23 cellular contexts compared by ENCODE assay signal in genomic region chr3:16663852-16664712, GRCh38. TPM values are rescaled to one million over a fixed set of nuclear protein-coding genes. Genes with fewer than 3 reads are reported as not detected.
DNase-seq lines count a peak whose midpoint lies in the region; ATAC-seq, FAIRE-seq and TF ChIP-seq lines count a peak whose summit lies in the region.
"Had no signal": no experiment of that assay in that cellular context is flagged by ENCODE, and none has a peak within 500 bp of the region (broad histone marks: within the 10 kb centered on the region; RNA-seq: fewer than 3 reads in every experiment).

No MANE protein-coding gene starts in this region.

- H3K9ac ChIP-seq in iPS-20b (ENCODE audit: low read depth, low read length) (peak overlapping the region; percentile 59; the same call in 1 of the 2 replicates), mammary epithelial cell (ENCODE audit: insufficient read depth, low read length) (no peak overlapping the region)

- FAIRE-seq in RCC 7860 (lab: Jason Lieb, UNC) = no peak
- FAIRE-seq: endothelial cell of umbilical vein, GM18507 had no signal

- CTCF ChIA-PET in mammary epithelial cell (lab: Charles Lee; ENCODE audit: low non-redundant PET) = no interaction called here

- H2AFZ ChIP-seq in mammary epithelial cell (ENCODE audit: low read depth, low read length) = no peak overlapping the region

- no peaks in the 10 kb centered on the region for H3K79me2 ChIP-seq in mammary epithelial cell (ENCODE audit: insufficient read depth, low read length)

- dilution Hi-C loops in mammary epithelial cell (cut with HindIII; ENCODE audit: low sequenced_read_pairs) = no loop called here

- H3K4me1 ChIP-seq in iPS-20b (ENCODE audit: insufficient read depth, low read length) (peaks cover 26% of the 10 kb centered on the region), prostate gland (replicated peaks) (no peaks in the 10 kb centered on the region), mammary epithelial cell (ENCODE audit: insufficient read depth, low read length) (no peaks in the 10 kb centered on the region)
- H3K4me1 ChIP-seq: upper lobe of right lung had no signal

- H3K4me3 Mint-ChIP-seq in activated CD4-positive, alpha-beta T cell treated with anti-CD3 and anti-CD28 coated beads, Interleukin-2, amount 10 ng/mL, durations not matched to agents 24 days and 14 days = no peak overlapping the region
- H3K4me3 Mint-ChIP-seq: activated T-helper 17 cell treated with anti-CD3 and anti-CD28 coated beads, Interleukin-2, amount 50 U/mL, for 72 hours; CD4-positive, CD25-positive, alpha-beta regulatory T cell; stimulated activated naive CD8-positive, alpha-beta T cell treated with anti-CD3 and anti-CD28 coated beads, Interleukin-15, amount 100 ng/mL, for 72 hours had no signal

- in situ Hi-C loops in mammary epithelial cell (cut with MboI; ENCODE audit: low sequenced_read_pairs in 2 of 2) = no loop called here

- no peak overlapping the region for H3K4me2 ChIP-seq in mammary epithelial cell (ENCODE audit: insufficient read depth, low read depth, low read length)

- no peak for TF ChIP-seq POLR2A in prostate gland (IDR thresholded peaks at IDR 0.05)

- no peak for TF ChIP-seq CTCF in prostate gland (IDR thresholded peaks at IDR 0.05)
- TF ChIP-seq CTCF in mammary epithelial cell (conservative IDR thresholded peaks at IDR 0.05 in 1 of 2, IDR thresholded peaks at IDR 0.05 in 1 of 2; ENCODE audit: extremely low read depth in 1 of 2, insufficient read depth in 1 of 2, low read depth in 1 of 2, low read length in 2 of 2) = no peak

- no peaks in the 10 kb centered on the region for H3K36me3 Mint-ChIP-seq in activated CD4-positive, alpha-beta T cell treated with anti-CD3 and anti-CD28 coated beads, Interleukin-2, amount 10 ng/mL, durations not matched to agents 24 days and 14 days (ENCODE audit: low read depth)
- H3K36me3 Mint-ChIP-seq: CD4-positive, CD25-positive, alpha-beta regulatory T cell had no signal

- ATAC-seq in SK-N-SH treated with all-trans-retinoic acid at 6 μM for 48 hours = peak; percentile 39; the same call in 2 of the 3 replicates
- ATAC-seq: activated T-helper 17 cell treated with anti-CD3 and anti-CD28 coated beads, Interleukin-2, amount 50 U/mL, for 72 hours; gastrocnemius medialis; stimulated activated naive CD8-positive, alpha-beta T cell treated with anti-CD3 and anti-CD28 coated beads, Interleukin-15, amount 100 ng/mL, for 72 hours; upper lobe of right lung had no signal

- no peaks in the 10 kb centered on the region for H4K20me1 ChIP-seq in mammary epithelial cell (ENCODE audit: insufficient read depth, low read length)

- H3K36me3 ChIP-seq in iPS-20b (ENCODE audit: insufficient read depth, low read depth, low read length) (peaks cover 34% of the 10 kb centered on the region; the same call in 1 of the 2 replicates), prostate gland (no peaks in the 10 kb centered on the region), mammary epithelial cell (ENCODE audit: insufficient read depth, low read length) (no peaks in the 10 kb centered on the region)
- H3K36me3 ChIP-seq: gastrocnemius medialis, left ventricle myocardium inferior, upper lobe of right lung had no signal

- DNase-seq in activated CD4-positive, alpha-beta T cell treated with anti-CD3 and anti-CD28 coated beads, Interleukin-2, amount 10 ng/mL, durations not matched to agents 24 days and 14 days = peak; percentile 41
- DNase-seq in activated CD4-positive, alpha-beta T cell treated with anti-CD3 and anti-CD28 coated beads, Interleukin-2, amount 50 U/mL, for 4 hours = no peak
- DNase-seq in prostate gland (ENCODE audit: low spot score) (no peak), mammary epithelial cell (no peak), KG1 (lab: John Stamatoyannopoulos, UW) (no peak), RCC 7860 (ENCODE audit: low spot score) (no peak)
- DNase-seq: activated CD4-positive, alpha-beta T cell treated with anti-CD3 and anti-CD28 coated beads for 1 hour; CD4-positive, CD25-positive, alpha-beta regulatory T cell; cortex of kidney; gastrocnemius medialis; left ventricle myocardium inferior; NCI-H1092 treated with DMSO at 0.1 percent for 48 hours; nucleus accumbens; stimulated activated CD4-positive, alpha-beta T cell treated with anti-CD3 and anti-CD28 coated beads, Interleukin-2, amount 100 ng/mL, for 24 hours; stimulated activated naive CD8-positive, alpha-beta T cell treated with anti-CD3 and anti-CD28 coated beads, Interleukin-15, amount 100 ng/mL, for 72 hours; T1000; upper lobe of right lung had no signal

- intact Hi-C loops in activated CD4-positive, alpha-beta T cell treated with anti-CD3 and anti-CD28 coated beads, Interleukin-2, amount 10 ng/mL, durations not matched to agents 24 days and 14 days (cut with micrococcal nuclease) = no loop called here
- intact Hi-C loops in prostate gland (cut with DNase I) = no loop called here
- intact Hi-C loops in mammary epithelial cell (cut with micrococcal nuclease) = no loop called here

- peaks cover 15% of the 10 kb centered on the region for H3K27me3 Mint-ChIP-seq in activated CD4-positive, alpha-beta T cell treated with anti-CD3 and anti-CD28 coated beads, Interleukin-2, amount 10 ng/mL, durations not matched to agents 24 days and 14 days

- no peak overlapping the region for H3K27ac Mint-ChIP-seq in activated CD4-positive, alpha-beta T cell treated with anti-CD3 and anti-CD28 coated beads, Interleukin-2, amount 10 ng/mL, durations not matched to agents 24 days and 14 days
- H3K27ac Mint-ChIP-seq: activated T-helper 17 cell treated with anti-CD3 and anti-CD28 coated beads, Interleukin-2, amount 50 U/mL, for 72 hours; CD4-positive, CD25-positive, alpha-beta regulatory T cell; stimulated activated naive CD8-positive, alpha-beta T cell treated with anti-CD3 and anti-CD28 coated beads, Interleukin-15, amount 100 ng/mL, for 72 hours had no signal

- H3K9me3 Mint-ChIP-seq in activated CD4-positive, alpha-beta T cell treated with anti-CD3 and anti-CD28 coated beads, Interleukin-2, amount 10 ng/mL, durations not matched to agents 24 days and 14 days = peaks cover 11% of the 10 kb centered on the region
- H3K9me3 Mint-ChIP-seq: activated T-helper 17 cell treated with anti-CD3 and anti-CD28 coated beads, Interleukin-2, amount 50 U/mL, for 72 hours had no signal

- 61% methylated on average over 8 of the region's 8 CpGs for WGBS in prostate gland
- WGBS in mammary epithelial cell (ENCODE audit: low coverage, missing lambda C conversion rate) = 29% methylated on average over 7 of the region's 8 CpGs

- H3K27me3 ChIP-seq in iPS-20b (ENCODE audit: insufficient read depth, low read length) (no peaks in the 10 kb centered on the region), prostate gland (replicated peaks; ENCODE audit: insufficient read depth) (peaks cover 2% of the 10 kb centered on the region), mammary epithelial cell (ENCODE audit: insufficient read depth, low read length) (peaks cover 5% of the 10 kb centered on the region)
- H3K27me3 ChIP-seq: gastrocnemius medialis had no signal

- H3K27ac ChIP-seq in iPS-20b (ENCODE audit: low read length) (peak overlapping the region; percentile 56), prostate gland (no peak overlapping the region), mammary epithelial cell (ENCODE audit: insufficient read depth, low read depth, low read length) (no peak overlapping the region)
- H3K27ac ChIP-seq: gastrocnemius medialis, left ventricle myocardium inferior, upper lobe of right lung had no signal

- BruUV-seq in mammary epithelial cell (replicated peaks; lab: Mats Ljungman, UMichigan) = no TSS peak

- H3K4me1 Mint-ChIP-seq in activated CD4-positive, alpha-beta T cell treated with anti-CD3 and anti-CD28 coated beads, Interleukin-2, amount 10 ng/mL, durations not matched to agents 24 days and 14 days = no peaks in the 10 kb centered on the region
- H3K4me1 Mint-ChIP-seq: activated T-helper 17 cell treated with anti-CD3 and anti-CD28 coated beads, Interleukin-2, amount 50 U/mL, for 72 hours; CD4-positive, CD25-positive, alpha-beta regulatory T cell; stimulated activated naive CD8-positive, alpha-beta T cell treated with anti-CD3 and anti-CD28 coated beads, Interleukin-15, amount 100 ng/mL, for 72 hours had no signal

- no peak overlapping the region; the same call in 1 of the 2 replicates for H3K4me3 ChIP-seq in iPS-20b (ENCODE audit: low read length)
- H3K4me3 ChIP-seq in prostate gland = no peak overlapping the region
- H3K4me3 ChIP-seq in mammary epithelial cell (replicated peaks in 1 of 3; ENCODE audit: insufficient read depth in 1 of 3, low read depth in 2 of 3, low read length in 3 of 3) = no peak overlapping the region
- H3K4me3 ChIP-seq: left ventricle myocardium inferior, upper lobe of right lung had no signal

- H3K9me3 ChIP-seq in iPS-20b (ENCODE audit: insufficient read depth, low read depth, low read length) = peaks cover 13% of the 10 kb centered on the region
- no peaks in the 10 kb centered on the region for H3K9me3 ChIP-seq in prostate gland
- H3K9me3 ChIP-seq in mammary epithelial cell (replicated peaks; ENCODE audit: insufficient read depth, low read length) = no peaks in the 10 kb centered on the region
- H3K9me3 ChIP-seq: gastrocnemius medialis, left ventricle myocardium inferior, upper lobe of right lung had no signal

TF ChIP-seq in SK-N-SH treated with all-trans-retinoic acid at 6 μM for 48 hours, 23 proteins besides CTCF, POLR2A, EP300 and RAD21:
- TF ChIP-seq RARB (CRISPR knock-in tag; IDR thresholded peaks at IDR 0.05) (no peak), GLIS3 (CRISPR knock-in tag; IDR thresholded peaks at IDR 0.05) (no peak), ISL1 (CRISPR knock-in tag; IDR thresholded peaks at IDR 0.05) (no peak), CSDC2 (CRISPR knock-in tag; IDR thresholded peaks at IDR 0.05) (no peak), ZNF565 (CRISPR knock-in tag; conservative IDR thresholded peaks at IDR 0.05; ENCODE audit: low read depth) (no peak), ZFP3 (CRISPR knock-in tag; IDR thresholded peaks at IDR 0.05) (no peak), ARNTL (CRISPR knock-in tag; IDR thresholded peaks at IDR 0.05; ENCODE audit: borderline replicate concordance, low read depth) (no peak), BACH2 (CRISPR knock-in tag; IDR thresholded peaks at IDR 0.05; ENCODE audit: borderline replicate concordance) (no peak), ZFP30 (CRISPR knock-in tag; IDR thresholded peaks at IDR 0.05) (no peak), ESRRG (CRISPR knock-in tag; IDR thresholded peaks at IDR 0.05) (no peak), ZNF70 (CRISPR knock-in tag; IDR thresholded peaks at IDR 0.05) (no peak)

RNA-seq across cellular contexts. Expression of gene DAZL, which starts 58.9 kb away (rescaled TPM):
- total RNA-seq in activated CD4-positive, alpha-beta T cell treated with anti-CD3 and anti-CD28 coated beads, Interleukin-2, amount 10 ng/mL, durations not matched to agents 24 days and 14 days = 0.07 and 0.19 TPM in 2 replicates
- total RNA-seq in prostate gland (10 to 100 TPM in 1 of 2 donors, not detected in 1; 21.5 TPM), mammary epithelial cell (not detected)
- polyA plus RNA-seq in mammary epithelial cell = not detected
- polyA minus RNA-seq in mammary epithelial cell = not detected
- total RNA-seq: CD4-positive, CD25-positive, alpha-beta regulatory T cell; endothelial cell of umbilical vein; gastrocnemius medialis; left ventricle myocardium inferior; sciatic nerve; upper lobe of right lung had no signal
- polyA plus RNA-seq: CD4-positive, CD25-positive, alpha-beta regulatory T cell; endothelial cell of umbilical vein had no signal
